In the genomic region with DNA sequence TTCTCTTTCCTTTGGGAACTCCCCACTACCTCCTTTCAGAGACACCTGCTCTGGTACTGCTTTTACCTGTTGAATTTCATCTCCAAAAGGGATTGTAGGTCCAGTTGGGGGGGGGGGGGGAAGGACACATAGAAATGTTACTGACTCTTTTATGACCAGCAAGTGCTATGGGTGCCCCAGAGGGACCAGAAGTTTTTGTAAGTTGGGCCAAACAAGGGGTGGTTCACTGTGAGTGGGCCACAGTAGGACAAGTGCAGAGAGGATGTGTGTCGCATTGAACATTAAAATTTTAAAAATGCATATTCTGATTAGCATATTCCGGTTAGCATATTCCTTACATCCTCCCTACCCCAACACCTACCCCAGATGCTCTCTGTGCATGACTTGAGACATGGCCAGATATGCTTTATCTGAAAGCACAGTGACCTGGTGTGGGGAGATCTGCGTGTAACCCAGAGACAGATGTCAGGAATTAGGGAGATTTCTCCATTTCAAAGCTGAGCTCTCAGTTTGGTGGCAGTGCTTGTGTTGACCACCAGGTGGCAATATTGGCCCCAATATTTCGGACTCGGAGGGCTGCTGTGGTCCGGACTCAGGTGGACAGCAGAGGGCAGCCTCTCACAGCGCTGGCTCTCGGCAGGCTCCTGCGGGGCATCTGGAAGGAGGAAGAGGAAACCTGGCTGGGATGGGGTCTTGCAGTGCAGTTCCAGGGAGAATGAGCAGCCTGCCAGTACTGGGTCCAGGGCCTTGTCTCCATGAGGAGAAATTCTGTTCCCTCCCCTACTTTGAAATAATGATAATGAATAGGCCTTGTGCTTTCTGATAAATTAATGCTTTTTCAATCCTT, we compare ENCODE assay signal across 8 cellular contexts. TPM values are rescaled to one million over a fixed set of nuclear protein-coding genes. Genes with fewer than 3 reads are reported as not detected.
DNase-seq lines count a peak whose midpoint lies in the region; ATAC-seq, FAIRE-seq and TF ChIP-seq lines count a peak whose summit lies in the region.

No MANE protein-coding gene starts in this region.

- no peaks in the 10 kb centered on the region for H3K9me3 ChIP-seq in lung (ENCODE audit: control insufficient read depth in 2 of 2, insufficient read depth in 1 of 2, low read length in 1 of 2)

- FAIRE-seq in HTR-8/SVneo (lab: Jason Lieb, UNC) = no peak

- H3K27me3 Mint-ChIP-seq in activated CD8-positive, alpha-beta T cell treated with anti-CD3 and anti-CD28 coated beads, Interleukin-2, amount 10 ng/mL, durations not matched to agents 7 days and 5 days (ENCODE audit: low read depth) = no peaks in the 10 kb centered on the region

- no peak overlapping the region for H3K4me3 ChIP-seq in lung

- POLR2A ChIA-PET in activated CD8-positive, alpha-beta T cell treated with anti-CD3 and anti-CD28 coated beads, Interleukin-2, amount 10 ng/mL, durations not matched to agents 7 days and 5 days (lab: Charles Lee) = interaction anchor here (0.6 to 3.4 kb wide), 6 partner anchors 26 to 354 kb away, joined by 3 to 20 read pairs (median 5); partner anchors contain the start of genes ACIN1, C14orf119 and OXA1L

- no peaks in the 10 kb centered on the region for H3K36me3 Mint-ChIP-seq in activated CD8-positive, alpha-beta T cell treated with anti-CD3 and anti-CD28 coated beads, Interleukin-2, amount 10 ng/mL, durations not matched to agents 7 days and 5 days (ENCODE audit: low read depth)

- WGBS in lung, 2 donors = 9 to 15% methylated on average over 9 of the region's 9 CpGs

- TF ChIP-seq CTCF in C4-2B (conservative IDR thresholded peaks at IDR 0.05) = peak; percentile 99
- TF ChIP-seq CTCF in lung (IDR thresholded peaks at IDR 0.05; ENCODE audit: control extremely low read depth, extremely low read depth) = peak; percentile 100

- H3K4me1 ChIP-seq in lung (ENCODE audit: control insufficient read depth in 2 of 2, insufficient read depth in 2 of 2, low read length in 2 of 2) = no peaks in the 10 kb centered on the region

- peak overlapping the region; percentile 88 for H3K27ac Mint-ChIP-seq in activated CD8-positive, alpha-beta T cell treated with anti-CD3 and anti-CD28 coated beads, Interleukin-2, amount 10 ng/mL, durations not matched to agents 7 days and 5 days

- H3K27me3 ChIP-seq in lung (ENCODE audit: control insufficient read depth, insufficient read depth) = no peaks in the 10 kb centered on the region

- H3K4me3 Mint-ChIP-seq in activated CD8-positive, alpha-beta T cell treated with anti-CD3 and anti-CD28 coated beads, Interleukin-2, amount 10 ng/mL, durations not matched to agents 7 days and 5 days = peak overlapping the region; percentile 48

- H3K9me3 Mint-ChIP-seq in activated CD8-positive, alpha-beta T cell treated with anti-CD3 and anti-CD28 coated beads, Interleukin-2, amount 10 ng/mL, durations not matched to agents 7 days and 5 days (ENCODE audit: insufficient read depth) = no peaks in the 10 kb centered on the region

- ATAC-seq in GM19455 (IDR thresholded peaks at IDR 0.05; ENCODE audit: unreplicated experiment) (peak; percentile 82), lung (ENCODE audit: insufficient read depth, low FRiP score) (peak; percentile 88)
- peak; percentile 82 for ATAC-seq in activated CD8-positive, alpha-beta T cell treated with anti-CD3 and anti-CD28 coated beads, Interleukin-2, amount 10 ng/mL, durations not matched to agents 7 days and 5 days

- H3K4me1 Mint-ChIP-seq in activated CD8-positive, alpha-beta T cell treated with anti-CD3 and anti-CD28 coated beads, Interleukin-2, amount 10 ng/mL, durations not matched to agents 7 days and 5 days (ENCODE audit: low read depth) = peaks cover 41% of the 10 kb centered on the region

- H3K36me3 ChIP-seq in lung (ENCODE audit: control insufficient read depth in 2 of 2, insufficient read depth in 2 of 2, low read length in 2 of 2) = no peaks in the 10 kb centered on the region

- CTCF ChIA-PET in activated CD8-positive, alpha-beta T cell treated with anti-CD3 and anti-CD28 coated beads, Interleukin-2, amount 10 ng/mL, durations not matched to agents 7 days and 5 days (lab: Charles Lee) = interaction anchor here (0.6 to 4.3 kb wide), 56 partner anchors 10 to 523 kb away, joined by 3 to 378 read pairs (median 6); partner anchors contain the start of genes ABHD4, ACIN1, C14orf119 and CDH24

- DNase-seq in HTR-8/SVneo (ENCODE audit: insufficient read length, low spot score) (peak; percentile 80), NK-92 (lab: John Stamatoyannopoulos, UW; ENCODE audit: unreplicated experiment) (peak; percentile 28), ecto neural progenitor cell (ENCODE audit: low spot score) (peak; percentile 94), lung (ENCODE audit: low spot score) (peak; percentile 89)
- DNase-seq in activated CD8-positive, alpha-beta T cell treated with anti-CD3 and anti-CD28 coated beads, Interleukin-2, amount 10 ng/mL, durations not matched to agents 7 days and 5 days = peak; percentile 90
- DNase-seq in stimulated activated CD8-positive, alpha-beta memory T cell treated with anti-CD3 and anti-CD28 coated beads, Interleukin-12 subunit alpha, Interleukin-12 subunit beta, amount 100 ng/mL, for 1 hour (ENCODE audit: low read depth) = peak; percentile 59

- H3K27ac ChIP-seq in C4-2B (no peak overlapping the region), lung (ENCODE audit: low read depth in 1 of 2, low read length in 1 of 2) (no peak overlapping the region)

RNA-seq across cellular contexts. Expression of gene CEBPE, which starts 1.6 kb away (rescaled TPM):
- total RNA-seq in activated CD8-positive, alpha-beta T cell treated with anti-CD3 and anti-CD28 coated beads, Interleukin-2, amount 10 ng/mL, durations not matched to agents 7 days and 5 days = under 1 TPM; 0.50 to 0.92 TPM
- under 1 TPM in 1 of 2 donors, not detected in 1; 0.67 TPM for total RNA-seq in lung
- polyA plus RNA-seq in lung = 1 to 10 TPM in 1 of 2 donors, under 1 TPM in 1; 0.16 to 3.5 TPM

RNA-seq across cellular contexts. Expression of gene CIROP, which starts 15.8 kb away (rescaled TPM):
- not detected for total RNA-seq in activated CD8-positive, alpha-beta T cell treated with anti-CD3 and anti-CD28 coated beads, Interleukin-2, amount 10 ng/mL, durations not matched to agents 7 days and 5 days
- not detected for total RNA-seq in lung
- not detected for polyA plus RNA-seq in lung

RNA-seq across cellular contexts. Expression of gene C14orf119, which starts 25.3 kb away (rescaled TPM):
- total RNA-seq in activated CD8-positive, alpha-beta T cell treated with anti-CD3 and anti-CD28 coated beads, Interleukin-2, amount 10 ng/mL, durations not matched to agents 7 days and 5 days = 10 to 100 TPM; 46.0 to 47.0 TPM
- total RNA-seq in lung = 10 to 100 TPM; 23.9 to 56.7 TPM
- 10 to 100 TPM; 26.0 to 64.9 TPM for polyA plus RNA-seq in lung

RNA-seq across cellular contexts. Expression of gene ACIN1, which starts 25.7 kb away (rescaled TPM):
- total RNA-seq in activated CD8-positive, alpha-beta T cell treated with anti-CD3 and anti-CD28 coated beads, Interleukin-2, amount 10 ng/mL, durations not matched to agents 7 days and 5 days = 100 to 1,000 TPM; 161 to 177 TPM
- 100 to 1,000 TPM; 125 to 154 TPM for total RNA-seq in lung
- polyA plus RNA-seq in lung = 100 to 1,000 TPM in 1 of 2 donors, 10 to 100 TPM in 1; 76.3 to 106 TPM

Comparison
In these comparisons a context has a peak if more than half of its experiments do, and no peak if none do; other contexts are left out.
1. DNase-seq: peak in every context shown above with its lines; median percentile 94 in ecto neural progenitor cell; 90 in activated CD8-positive, alpha-beta T cell treated with anti-CD3 and anti-CD28 coated beads, Interleukin-2, amount 10 ng/mL, durations not matched to agents 7 days and 5 days; 89 in lung; 80 in HTR-8/SVneo; 59 in stimulated activated CD8-positive, alpha-beta memory T cell treated with anti-CD3 and anti-CD28 coated beads, Interleukin-12 subunit alpha, Interleukin-12 subunit beta, amount 100 ng/mL, for 1 hour; 28 in NK-92.